8 cellular contexts compared by ENCODE assay signal in the genomic region with DNA sequence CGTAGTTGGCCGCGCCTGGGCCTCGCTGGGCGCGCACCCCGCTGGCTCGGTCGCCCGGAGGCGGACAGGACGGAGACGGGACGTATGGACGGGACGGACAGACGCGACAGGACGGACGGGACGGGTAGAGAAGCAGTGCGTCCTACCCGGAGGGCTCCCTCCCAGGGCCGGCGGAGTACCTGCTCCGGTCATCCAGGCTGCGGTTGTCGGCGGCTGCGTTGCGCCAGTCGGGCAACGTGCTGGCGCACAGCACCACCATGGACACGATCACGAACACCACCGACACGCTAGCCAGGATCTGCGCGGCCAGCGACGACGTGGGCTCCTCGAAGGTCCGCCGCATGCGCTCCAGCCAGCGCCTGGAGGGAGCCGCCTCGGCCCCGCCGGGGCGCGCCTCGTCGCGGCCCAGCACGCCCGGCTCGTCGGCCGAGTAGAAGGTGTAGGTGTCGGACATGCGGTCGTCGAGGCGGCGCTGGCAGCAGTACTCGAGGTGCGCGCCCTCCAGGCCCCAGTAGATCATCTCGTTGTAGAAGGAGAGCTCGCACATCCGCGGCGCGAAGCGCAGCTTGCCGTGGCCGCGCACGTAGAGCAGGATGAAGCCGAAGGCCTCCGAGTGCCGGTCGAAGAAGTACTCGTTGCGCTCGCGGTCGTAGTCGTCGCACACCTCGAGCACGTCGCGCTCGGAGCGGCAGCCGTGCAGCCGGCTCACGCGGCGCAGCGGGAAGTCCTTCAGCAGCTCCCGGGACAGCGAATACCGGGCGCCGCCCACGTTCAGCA. TPM values are rescaled to one million over a fixed set of nuclear protein-coding genes. Genes with fewer than 3 reads are reported as not detected.
DNase-seq lines count a peak whose midpoint lies in the region; ATAC-seq and TF ChIP-seq lines count a peak whose summit lies in the region.

No MANE protein-coding gene starts in this region.

- H3K27ac Mint-ChIP-seq in central memory CD8-positive, alpha-beta T cell (ENCODE audit: low read depth), result no peak overlapping the region
- no peak overlapping the region for H3K27ac Mint-ChIP-seq in nephron progenitor cell

- H3K27me3 ChIP-seq in GM23248 (replicated peaks; ENCODE audit: insufficient read depth), result peaks cover 26% of the 10 kb centered on the region

- H3K27me3 Mint-ChIP-seq in central memory CD8-positive, alpha-beta T cell, result peaks cover 34% of the 10 kb centered on the region
- H3K27me3 Mint-ChIP-seq in nephron progenitor cell (ENCODE audit: low read depth, poor library complexity), result peaks cover 68% of the 10 kb centered on the region

- peak overlapping the region; percentile 37 for H2AFZ ChIP-seq in GM23248

- H3K36me3 Mint-ChIP-seq in central memory CD8-positive, alpha-beta T cell (ENCODE audit: insufficient read depth), result peaks cover 2% of the 10 kb centered on the region
- H3K36me3 Mint-ChIP-seq in nephron progenitor cell (ENCODE audit: low read depth), result no peaks in the 10 kb centered on the region

- no peaks in the 10 kb centered on the region for H4K20me1 ChIP-seq in GM23248 (ENCODE audit: insufficient read depth)

- H3K9me2 ChIP-seq in GM23248 (ENCODE audit: insufficient read depth), result no peaks in the 10 kb centered on the region

- no peak overlapping the region for H3K9ac ChIP-seq in GM23248

- no peaks in the 10 kb centered on the region for H3K9me3 ChIP-seq in GM23248 (ENCODE audit: low read depth)

- 20 to 27% methylated on average over 82 to 95 of the region's 111 CpGs for WGBS in GM23248 (ENCODE audit: low coverage in 1 of 2, low lambda C conversion rate in 2 of 2, missing lambda C conversion rate in 2 of 2), 2 experiments

- H3F3A ChIP-seq in GM23248 (ENCODE audit: insufficient read depth), result no peaks in the 10 kb centered on the region

- no peaks in the 10 kb centered on the region for H3K79me2 ChIP-seq in GM23248 (ENCODE audit: insufficient read depth)

- H3K9me3 Mint-ChIP-seq in central memory CD8-positive, alpha-beta T cell, result no peaks in the 10 kb centered on the region
- H3K9me3 Mint-ChIP-seq in nephron progenitor cell, result no peaks in the 10 kb centered on the region

- in situ Hi-C loops in GM23248 (cut with MboI), result no loop called here

- no peak overlapping the region for H3K4me2 ChIP-seq in GM23248 (ENCODE audit: unreplicated experiment)

- peak overlapping the region; percentile 59 for H3K4me3 Mint-ChIP-seq in central memory CD8-positive, alpha-beta T cell
- H3K4me3 Mint-ChIP-seq in nephron progenitor cell, result peak overlapping the region; percentile 75

- no peak for ATAC-seq in central memory CD8-positive, alpha-beta T cell (replicated peaks; ENCODE audit: extremely low read depth, poor library complexity, severe bottlenecking)
- ATAC-seq in GM21619 (IDR thresholded peaks at IDR 0.05; ENCODE audit: unreplicated experiment) (no peak), HG03097 (IDR thresholded peaks at IDR 0.05; ENCODE audit: low FRiP score, unreplicated experiment) (no peak)

- no peak for TF ChIP-seq CTCF in nephron progenitor cell (IDR thresholded peaks at IDR 0.05)

- peak; percentile 12 for DNase-seq in GM23248
- peak; percentile 4 for DNase-seq in T follicular helper cell (ENCODE audit: low read depth)
- DNase-seq in central memory CD8-positive, alpha-beta T cell (ENCODE audit: low spot score in 2 of 2), result no peak
- DNase-seq in nephron progenitor cell, result peak; percentile 57
- DNase-seq in mucosa of gallbladder (ENCODE audit: low spot score), result no peak
- no peak for DNase-seq in NCI-H1048 (lab: John Stamatoyannopoulos, UW)

- peaks cover 5% of the 10 kb centered on the region; the same call in 1 of the 2 replicates for H3K4me1 ChIP-seq in GM23248 (ENCODE audit: insufficient read depth)

- no peak overlapping the region for H3K27ac ChIP-seq in GM23248

- H3K36me3 ChIP-seq in GM23248 (ENCODE audit: low read depth), result no peaks in the 10 kb centered on the region

- H3K4me1 Mint-ChIP-seq in central memory CD8-positive, alpha-beta T cell, result peaks cover 5% of the 10 kb centered on the region
- peaks cover 10% of the 10 kb centered on the region for H3K4me1 Mint-ChIP-seq in nephron progenitor cell

- H3K4me3 ChIP-seq in GM23248, result no peak overlapping the region

RNA-seq across cellular contexts. Expression of a gene that starts 0.9 kb away (rescaled TPM):
- not detected in 2 replicates for total RNA-seq in GM23248 (2014; rRNA removed; shearing (Covaris generic))
- not detected in 2 replicates for polyA plus RNA-seq in GM23248 (2016; fragmentation: Nextera tagmentation; extraction: Ambion mirVana)
- 0.12 TPM for total RNA-seq in mucosa of gallbladder

Comparison
In these comparisons a context has a peak if more than half of its experiments do, and no peak if none do; other contexts are left out.
1. DNase-seq: peak in GM23248 (single experiment), T follicular helper cell (single experiment) and nephron progenitor cell (single experiment); none in central memory CD8-positive, alpha-beta T cell (0 of 2), mucosa of gallbladder (single experiment) and NCI-H1048 (single experiment).